22 cellular contexts compared by ENCODE assay signal in genomic region chr3:184733971-184734608, GRCh38.
"Had no signal": no experiment of that assay in that cellular context is flagged by ENCODE, and none has a peak within 500 bp of the region (broad histone marks: within the 10 kb centered on the region; RNA-seq: fewer than 3 reads in every experiment).

No MANE protein-coding gene starts in this region.

- H3K27ac ChIP-seq: cardiac muscle cell had no signal

- H3K27me3 ChIP-seq: cardiac muscle cell had no signal

- H3K4me3 ChIP-seq: cardiac muscle cell had no signal

- DNase-seq: activated CD4-positive, alpha-beta T cell treated with anti-CD3 and anti-CD28 coated beads for 48 hours; activated CD4-positive, alpha-beta T cell treated with anti-CD3 and anti-CD28 coated beads, Interleukin-2, amount 50 U/mL, for 4 hours; activated CD8-positive, alpha-beta T cell treated with anti-CD3 and anti-CD28 coated beads, Interleukin-2, amount 10 ng/mL, durations not matched to agents 7 days and 5 days; activated effector memory CD4-positive, alpha-beta T cell treated with anti-CD3 and anti-CD28 coated beads, Interleukin-2, amount 50 U/mL, for 16 hours; activated naive CD4-positive, alpha-beta T cell treated with anti-CD3 and anti-CD28 coated beads for 36 hours; activated T-cell treated with anti-CD3 and anti-CD28 coated beads, Interleukin-2, amount 50 U/mL, for 4 hours; amygdala; KG1; NCI-H1092; NCI-H1417; NCI-H1694 treated with DMSO at 0.1 percent for 48 hours; NCI-H2029 treated with DMSO at 0.1 percent for 48 hours; NCI-H510A treated with DMSO at 0.1 percent for 48 hours; SHP77 treated with DMSO at 0.1 percent for 48 hours; T-cell had no signal

- H3K27ac Mint-ChIP-seq: activated CD8-positive, alpha-beta T cell treated with anti-CD3 and anti-CD28 coated beads, Interleukin-2, amount 10 ng/mL, durations not matched to agents 7 days and 5 days; activated naive CD4-positive, alpha-beta T cell treated with anti-CD3 and anti-CD28 coated beads for 36 hours; activated naive CD8-positive, alpha-beta T cell; IgD-negative memory B cell; T-cell had no signal

- FAIRE-seq: astrocyte, RCC 7860 had no signal

- ATAC-seq: activated CD4-positive, CD25-positive, alpha-beta regulatory T cell treated with anti-CD3 and anti-CD28 coated beads, Interleukin-2, amount 50 U/mL, for 24 hours; activated CD8-positive, alpha-beta T cell treated with anti-CD3 and anti-CD28 coated beads, Interleukin-2, amount 10 ng/mL, durations not matched to agents 7 days and 5 days; activated T-cell treated with anti-CD3 and anti-CD28 coated beads, Interleukin-2, amount 50 U/mL, for 4 hours; T-cell had no signal

- H3K9me3 Mint-ChIP-seq: activated naive CD4-positive, alpha-beta T cell treated with anti-CD3 and anti-CD28 coated beads for 36 hours; activated T-cell treated with anti-CD3 and anti-CD28 coated beads, Interleukin-2, amount 50 U/mL, for 4 hours; brain; IgD-negative memory B cell; T-cell had no signal

- H3K36me3 ChIP-seq: cardiac muscle cell had no signal

- H3K4me1 Mint-ChIP-seq: IgD-negative memory B cell, T-cell had no signal

- H3K36me3 Mint-ChIP-seq: activated naive CD8-positive, alpha-beta T cell; brain; T-cell had no signal

- H3K4me3 Mint-ChIP-seq: activated CD8-positive, alpha-beta T cell treated with anti-CD3 and anti-CD28 coated beads, Interleukin-2, amount 10 ng/mL, durations not matched to agents 7 days and 5 days; activated naive CD4-positive, alpha-beta T cell treated with anti-CD3 and anti-CD28 coated beads for 36 hours; activated naive CD8-positive, alpha-beta T cell; activated T-cell treated with anti-CD3 and anti-CD28 coated beads, Interleukin-2, amount 50 U/mL, for 4 hours; brain; IgD-negative memory B cell; T-cell had no signal
